Comparison of ENCODE assay signal across 19 cellular contexts in genomic region chr5:72285425-72285821, GRCh38. TPM values are rescaled to one million over a fixed set of nuclear protein-coding genes. Genes with fewer than 3 reads are reported as not detected.
DNase-seq lines count a peak whose midpoint lies in the region; ATAC-seq, FAIRE-seq and TF ChIP-seq lines count a peak whose summit lies in the region.
"Had no signal": no experiment of that assay in that cellular context is flagged by ENCODE, and none has a peak within 500 bp of the region (broad histone marks: within the 10 kb centered on the region; RNA-seq: fewer than 3 reads in every experiment).

No MANE protein-coding gene starts in this region.

- H3K9me3 ChIP-seq in Caco-2 (no peaks in the 10 kb centered on the region), T-helper 17 cell (ENCODE audit: control insufficient read depth, low read length, poor library complexity, severe bottlenecking) (no peaks in the 10 kb centered on the region), H9 (ENCODE audit: control insufficient read depth, low read depth, low read length) (no peaks in the 10 kb centered on the region)
- H3K9me3 ChIP-seq: HAP-1 had no signal

- peaks cover 33% of the 10 kb centered on the region for H3K36me3 Mint-ChIP-seq in Caco-2 (ENCODE audit: insufficient read depth, unreplicated experiment)
- H3K36me3 Mint-ChIP-seq in T-helper 17 cell (ENCODE audit: low read depth) = peaks cover 8% of the 10 kb centered on the region
- peaks cover 0 to 12% of the 10 kb centered on the region in 2 donors for H3K36me3 Mint-ChIP-seq in naive B cell
- H3K36me3 Mint-ChIP-seq in H9 (ENCODE audit: insufficient read depth in 1 of 3, low read depth in 3 of 3) = peaks cover 10 to 30% (median 29%) of the 10 kb centered on the region in 3 experiments

- no peak overlapping the region for H3K4ac ChIP-seq in H9 (ENCODE audit: low read depth, low read length)

- H3K27me3 Mint-ChIP-seq in Caco-2 (ENCODE audit: insufficient read depth, unreplicated experiment) (no peaks in the 10 kb centered on the region), T-helper 17 cell (no peaks in the 10 kb centered on the region), naive B cell (no peaks in the 10 kb centered on the region), H9 (ENCODE audit: low read depth) (no peaks in the 10 kb centered on the region)
- H3K27me3 Mint-ChIP-seq: CD4-positive, alpha-beta T cell had no signal

- H3K9ac ChIP-seq in H9 (ENCODE audit: extremely low read depth, insufficient read length, low read length) = no peak overlapping the region

- ATAC-seq in T-helper 17 cell (no peak), naive B cell (ENCODE audit: low read depth in 2 of 2) (no peak), GM18867 (IDR thresholded peaks at IDR 0.05; ENCODE audit: unreplicated experiment) (no peak)
- ATAC-seq: SK-N-SH treated with all-trans-retinoic acid at 6 μM for 48 hours had no signal

- no peak overlapping the region for H2AFZ ChIP-seq in H9 (ENCODE audit: low read length)

- no peaks in the 10 kb centered on the region for H3K36me3 ChIP-seq in Caco-2 (ENCODE audit: control insufficient read depth, insufficient read depth, low read length)

- no peaks in the 10 kb centered on the region for H4K20me1 ChIP-seq in H9 (ENCODE audit: control insufficient read depth, insufficient read depth, insufficient read length)

- FAIRE-seq in GM19239 (lab: Jason Lieb, UNC) = peak; percentile 64
- FAIRE-seq: GM18507 had no signal

- no peaks in the 10 kb centered on the region for H3K9me3 Mint-ChIP-seq in Caco-2 (ENCODE audit: unreplicated experiment)
- H3K9me3 Mint-ChIP-seq in naive B cell = no peaks in the 10 kb centered on the region
- H3K9me3 Mint-ChIP-seq in H9 = no peaks in the 10 kb centered on the region
- H3K9me3 Mint-ChIP-seq: CD4-positive, alpha-beta T cell had no signal

- BruUV-seq in Caco-2 (replicated peaks; lab: Mats Ljungman, UMichigan) = no TSS peak

- no peak overlapping the region for H2BK15ac ChIP-seq in H9 (ENCODE audit: low read depth, low read length)

- H3K4me1 ChIP-seq in Caco-2 (0 out of 2 replicates have a peak, but pooled peaks cover 12% of the 10 kb centered on the region), H9 (ENCODE audit: insufficient read depth, low read length) (no peaks in the 10 kb centered on the region)

- intact Hi-C loops in Caco-2 (cut with micrococcal nuclease; ENCODE audit: unreplicated experiment) = no loop called here

- peak overlapping the region; percentile 3 for H3K27ac Mint-ChIP-seq in Caco-2 (ENCODE audit: unreplicated experiment)
- H3K27ac Mint-ChIP-seq in T-helper 17 cell = peak overlapping the region; percentile 14
- H3K27ac Mint-ChIP-seq in naive B cell = peak overlapping the region in 4 of 6 donors; percentile 12 to 31 (median 22)
- no peak overlapping the region for H3K27ac Mint-ChIP-seq in H9
- H3K27ac Mint-ChIP-seq: CD4-positive, alpha-beta T cell had no signal

- no peak overlapping the region for H2AK5ac ChIP-seq in H9 (ENCODE audit: insufficient read length, low read length)

- H3K56ac ChIP-seq in H9 (ENCODE audit: insufficient read length, low read depth, low read length) = no peak overlapping the region

- no peak overlapping the region for H3K4me2 ChIP-seq in H9 (ENCODE audit: insufficient read depth, insufficient read length, low read length)

- no peak overlapping the region for H2BK120ac ChIP-seq in H9 (ENCODE audit: low read depth, low read length, poor library complexity, severe bottlenecking)

- DNase-seq in Caco-2 (no peak), GM19239 (ENCODE audit: insufficient read length, low spot score) (no peak), T-helper 17 cell (no peak), naive B cell (no peak), anterior cingulate cortex (lab: John Stamatoyannopoulos, UW) (no peak), H9 (no peak)
- DNase-seq: CD4-positive, alpha-beta T cell; EL; NCI-H1105 treated with DMSO at 0.1 percent for 48 hours; NCI-H1694; NCI-H2081 treated with DMSO at 0.1 percent for 48 hours; NCI-H510A; NCI-H774; SHP77; T-helper 1 cell had no signal

- POLR2A ChIA-PET in Caco-2 (lab: Charles Lee) = no interaction called here

- no peak overlapping the region for H3T11ph ChIP-seq in H9 (ENCODE audit: low read length)

- TF ChIP-seq CTCF in Caco-2 (IDR thresholded peaks at IDR 0.05; ENCODE audit: insufficient read depth in 1 of 2, low read depth in 1 of 2, low read length in 1 of 2, severe bottlenecking in 1 of 2, unreplicated experiment in 1 of 2) = no peak
- no peak for TF ChIP-seq CTCF in H9 (conservative IDR thresholded peaks at IDR 0.05)

- H3K18ac ChIP-seq in H9 (ENCODE audit: insufficient read length, low read depth, low read length) = no peak overlapping the region

- H2BK5ac ChIP-seq in H9 (ENCODE audit: insufficient read length, low read length) = no peak overlapping the region

- no peak overlapping the region for H4K8ac ChIP-seq in H9 (replicated peaks; ENCODE audit: insufficient read length, low read depth, low read length)

- no peaks in the 10 kb centered on the region for H3K27me3 ChIP-seq in Caco-2 (replicated peaks; ENCODE audit: control insufficient read depth, insufficient read depth, low read length)
- H3K27me3 ChIP-seq in H9 (ENCODE audit: insufficient read depth, low read length) = no peaks in the 10 kb centered on the region

- H3K27ac ChIP-seq in H9 (ENCODE audit: insufficient read length, low read depth, low read length) = no peak overlapping the region

- CTCF ChIA-PET in Caco-2 (lab: Charles Lee) = no interaction called here

- H3K4me3 Mint-ChIP-seq in Caco-2 (ENCODE audit: unreplicated experiment) = no peak overlapping the region
- no peak overlapping the region for H3K4me3 Mint-ChIP-seq in T-helper 17 cell
- no peak overlapping the region for H3K4me3 Mint-ChIP-seq in naive B cell
- no peak overlapping the region for H3K4me3 Mint-ChIP-seq in H9
- H3K4me3 Mint-ChIP-seq: CD4-positive, alpha-beta T cell had no signal

- H3K79me2 ChIP-seq in H9 (ENCODE audit: insufficient read depth, low read length) = no peaks in the 10 kb centered on the region

- H3K4me3 ChIP-seq in Caco-2 (ENCODE audit: low read depth, low read length) = no peak overlapping the region
- H3K4me3 ChIP-seq: HAP-1 had no signal

- H4K91ac ChIP-seq in H9 (ENCODE audit: insufficient read length, low read depth, low read length) = no peak overlapping the region

- no peaks in the 10 kb centered on the region for H3K23me2 ChIP-seq in H9 (ENCODE audit: insufficient read length, low read depth, low read length, poor library complexity, severe bottlenecking)

- no peak overlapping the region for H2BK20ac ChIP-seq in H9 (ENCODE audit: low read depth, low read length, poor library complexity, severe bottlenecking)

- WGBS in H9 (ENCODE audit: extremely low coverage, insufficient read length, low lambda C conversion rate) = no CpG with 5 or more reads among the region's 3 CpGs

- H3K4me1 Mint-ChIP-seq in Caco-2 (ENCODE audit: low read depth, unreplicated experiment) (peaks cover 12% of the 10 kb centered on the region), T-helper 17 cell (peaks cover 10% of the 10 kb centered on the region), naive B cell (peaks cover 19 to 27% (median 25%) of the 10 kb centered on the region in 3 donors), H9 (no peaks in the 10 kb centered on the region)

- H2BK12ac ChIP-seq in H9 (ENCODE audit: insufficient read length, low read depth, low read length) = no peak overlapping the region

- H4K5ac ChIP-seq in H9 (ENCODE audit: insufficient read length, low read depth, low read length) = no peak overlapping the region

- no peak overlapping the region for H3K23ac ChIP-seq in H9 (ENCODE audit: insufficient read length, low read depth, low read length)

- H3K79me1 ChIP-seq in H9 (ENCODE audit: insufficient read depth, low read depth, low read length, poor library complexity, severe bottlenecking) = no peaks in the 10 kb centered on the region

- H3K14ac ChIP-seq in H9 (ENCODE audit: insufficient read depth, low read length) = no peak overlapping the region

RNA-seq across cellular contexts. Expression of gene MRPS27, which starts 34.6 kb away (rescaled TPM):
- total RNA-seq in Caco-2 (2022) = 71.1 and 83.8 TPM in 2 replicates
- total RNA-seq in T-helper 17 cell = 10 to 100 TPM; 37.8 to 39.3 TPM
- 10 to 100 TPM; 35.4 to 45.2 (median 40.3) TPM for polyA plus RNA-seq in naive B cell (ENCODE audit: low read depth in 6 of 6)
- 78.1 and 83.3 TPM in 2 replicates for total RNA-seq in H9 (2021)

RNA-seq across cellular contexts. Expression of gene PTCD2, which starts 34.8 kb away (rescaled TPM):
- total RNA-seq in Caco-2 (2022) = 11.6 and 12.5 TPM in 2 replicates
- 1 to 10 TPM; 4.0 to 5.9 TPM for total RNA-seq in T-helper 17 cell
- 1 to 10 TPM in 5 of 6 donors, under 1 TPM in 1; 0.11 to 5.8 (median 4.6) TPM for polyA plus RNA-seq in naive B cell (ENCODE audit: low read depth in 6 of 6)
- 12.7 and 12.9 TPM in 2 replicates for total RNA-seq in H9 (2021)

Comparison
In these comparisons a context has a peak if more than half of its experiments do, and no peak if none do; other contexts are left out.
1. H3K27ac Mint-ChIP-seq: peak in Caco-2 (single experiment), T-helper 17 cell (single experiment) and naive B cell (4 of 6); none in H9 (0 of 3).